ENCODE assay signal across 1 cellular context in the genomic region with DNA sequence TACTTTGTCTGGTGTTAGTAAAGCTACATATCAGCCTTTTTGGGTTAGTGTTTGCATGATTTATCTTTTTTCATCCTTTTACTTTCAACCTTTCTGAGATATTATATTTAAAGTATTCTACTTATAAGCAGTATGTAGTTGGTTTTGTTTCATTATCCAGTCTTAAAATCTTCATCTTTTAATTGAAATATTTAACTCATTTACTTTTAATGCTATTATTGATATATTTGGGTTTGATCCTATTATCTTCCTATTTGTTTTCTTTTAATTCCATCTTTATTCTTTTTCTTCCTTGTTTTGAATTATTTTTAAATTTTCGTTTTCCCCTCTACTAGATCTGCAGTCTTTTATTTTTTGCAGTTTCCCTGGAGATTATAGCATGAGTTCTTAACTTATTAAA.
A peak's percentile ranks its signal among the peaks of the same experiment; 100 is the strongest.
TF ChIP-seq lines count a peak whose summit lies in the region.

No MANE protein-coding gene starts in this region.

TF ChIP-seq in K562, 482 proteins besides CTCF, POLR2A, EP300 and RAD21:
- TF ChIP-seq KDM4B (IDR thresholded peaks at IDR 0.05; ENCODE audit: borderline replicate concordance in 2 of 2, low read depth in 1 of 2) (no peak), RBM25 (IDR thresholded peaks at IDR 0.05; ENCODE audit: low read depth, low read length, severe bottlenecking) (peak; percentile 19), ZNF507 (tag; conservative IDR thresholded peaks at IDR 0.05) (peak; percentile 95)
